12 cellular contexts compared by ENCODE assay signal in the genomic region with DNA sequence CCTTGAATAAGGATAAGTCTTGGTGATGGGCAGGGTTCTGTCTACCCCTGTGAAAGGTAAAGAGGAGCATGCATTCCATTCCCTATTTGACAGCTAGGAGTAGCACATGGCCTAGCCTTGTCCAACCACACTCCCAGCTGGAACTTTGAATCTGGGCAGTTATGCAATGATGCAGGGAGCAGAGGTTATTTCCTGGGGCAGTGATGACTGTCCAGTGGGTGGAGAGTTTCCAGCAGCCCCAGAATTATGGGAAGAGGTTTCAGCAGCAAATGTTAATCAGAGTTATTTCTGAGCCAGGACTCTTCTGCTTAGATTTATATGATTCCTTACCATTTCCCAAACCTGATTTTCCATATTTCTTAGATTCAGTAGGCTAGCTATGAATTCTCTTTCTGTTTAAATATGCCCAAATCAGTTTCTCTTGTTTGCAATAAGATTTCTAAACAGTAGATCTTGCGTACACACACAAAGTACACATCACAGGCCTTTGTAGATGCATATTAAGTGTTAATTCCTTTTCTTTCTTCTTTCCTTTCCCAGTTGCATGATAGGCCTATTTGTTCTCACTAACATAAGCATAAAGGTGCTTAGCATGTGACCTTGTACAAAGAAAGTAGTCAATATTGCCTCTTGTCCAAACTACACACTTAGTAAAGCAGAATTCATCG. TPM values are rescaled to one million over a fixed set of nuclear protein-coding genes. Genes with fewer than 3 reads are reported as not detected.
DNase-seq lines count a peak whose midpoint lies in the region; ATAC-seq and TF ChIP-seq lines count a peak whose summit lies in the region.
"Had no signal": no experiment of that assay in that cellular context is flagged by ENCODE, and none has a peak within 500 bp of the region (broad histone marks: within the 10 kb centered on the region; RNA-seq: fewer than 3 reads in every experiment).

No MANE protein-coding gene starts in this region.

- DNase-seq in activated T-cell treated with anti-CD3 and anti-CD28 coated beads, Interleukin-2, amount 50 U/mL, for 24 hours, result no peak
- no peak for DNase-seq in activated T-cell treated with anti-CD3 and anti-CD28 coated beads for 4 hours
- peak; percentile 46 for DNase-seq in PC-3
- DNase-seq in heart right ventricle, result peak in 1 of 2 donors; percentile 23
- DNase-seq in stomach, result peak; percentile 35
- DNase-seq in NOMO-1 treated with DMSO at 0.1 percent for 48 hours (lab: John Stamatoyannopoulos, UW; ENCODE audit: unreplicated experiment), result no peak
- DNase-seq: activated B cell treated with CpG ODN at 0.5 μM for 24 hours, NCI-H1694 treated with DMSO at 0.1 percent for 48 hours had no signal

- intact Hi-C loops in PC-3 (cut with micrococcal nuclease), result loop anchor here (5.0 kb wide), 1 partner anchor 77 kb away; no protein-coding TSS in a partner anchor
- intact Hi-C loops in heart right ventricle (cut with DNase I), result no loop called here
- intact Hi-C loops in stomach (cut with DNase I; ENCODE audit: low total_unique reads), result no loop called here

- H3K36me3 ChIP-seq in PC-3 (ENCODE audit: low read depth, low read length), result no peaks in the 10 kb centered on the region
- H3K36me3 ChIP-seq in heart right ventricle, result no peaks in the 10 kb centered on the region
- no peaks in the 10 kb centered on the region for H3K36me3 ChIP-seq in stomach
- H3K36me3 ChIP-seq: ovary had no signal

- H3K9me3 ChIP-seq in PC-3 (ENCODE audit: low read length), result no peaks in the 10 kb centered on the region
- no peaks in the 10 kb centered on the region for H3K9me3 ChIP-seq in heart right ventricle
- no peaks in the 10 kb centered on the region for H3K9me3 ChIP-seq in stomach
- H3K9me3 ChIP-seq: ovary had no signal

- H3K4me2 ChIP-seq in PC-3 (ENCODE audit: low read length), result peak overlapping the region; percentile 41

- TF ChIP-seq EP300 in stomach (IDR thresholded peaks at IDR 0.05), result no peak

- no peaks in the 10 kb centered on the region for H3F3A ChIP-seq in PC-3 (ENCODE audit: low read length, unreplicated experiment)

- POLR2A ChIA-PET in PC-3 (lab: Charles Lee; ENCODE audit: unreplicated experiment), result no interaction called here

- no peaks in the 10 kb centered on the region for H3K9me3 Mint-ChIP-seq in activated T-cell treated with anti-CD3 and anti-CD28 coated beads, Interleukin-2, amount 50 U/mL, for 24 hours
- H3K9me3 Mint-ChIP-seq: activated B cell treated with CpG ODN at 0.5 μM for 24 hours had no signal

- WGBS in heart right ventricle, 2 donors, result 97 to 98% methylated on average over 2 of the region's 2 CpGs
- WGBS in stomach, 5 donors, result 32 to 66% (median 52%) methylated on average over 2 of the region's 2 CpGs

- no TSS peak for BruUV-seq in PC-3 (replicated peaks; lab: Mats Ljungman, UMichigan)

- CTCF ChIA-PET in PC-3 (lab: Charles Lee), result no interaction called here

- peak; percentile 64; the same call in 1 of the 2 replicates for ATAC-seq in PC-3
- peak in 5 of 8 donors; percentile 26 to 91 (median 59) for ATAC-seq in heart right ventricle
- no peak for ATAC-seq in activated CD4-positive, CD25-positive, alpha-beta regulatory T cell treated with anti-CD3 and anti-CD28 coated beads, Interleukin-2, amount 50 U/mL, for 24 hours
- ATAC-seq in HG02678 (IDR thresholded peaks at IDR 0.05; ENCODE audit: unreplicated experiment), result no peak

- H3K9ac ChIP-seq in PC-3 (ENCODE audit: low read length), result no peak overlapping the region

- no peaks in the 10 kb centered on the region for H3K79me2 ChIP-seq in PC-3 (ENCODE audit: low read length)

- H3K27me3 ChIP-seq in PC-3 (ENCODE audit: low read length) (no peaks in the 10 kb centered on the region), heart right ventricle (no peaks in the 10 kb centered on the region), stomach (no peaks in the 10 kb centered on the region)
- H3K27me3 ChIP-seq: ovary had no signal

- H3K9me2 ChIP-seq in PC-3 (replicated peaks; ENCODE audit: low read length), result no peaks in the 10 kb centered on the region

- H3K27ac Mint-ChIP-seq in activated T-cell treated with anti-CD3 and anti-CD28 coated beads, Interleukin-2, amount 50 U/mL, for 24 hours, result peak overlapping the region; percentile 87

- no peaks in the 10 kb centered on the region for H3K27me3 Mint-ChIP-seq in activated T-cell treated with anti-CD3 and anti-CD28 coated beads, Interleukin-2, amount 50 U/mL, for 24 hours
- H3K27me3 Mint-ChIP-seq: activated B cell treated with CpG ODN at 0.5 μM for 24 hours had no signal

- no peaks in the 10 kb centered on the region for H3K36me3 Mint-ChIP-seq in activated T-cell treated with anti-CD3 and anti-CD28 coated beads, Interleukin-2, amount 50 U/mL, for 24 hours (ENCODE audit: low read depth)

- TF ChIP-seq POLR2A in stomach (IDR thresholded peaks at IDR 0.05), result no peak

- TF ChIP-seq CTCF in PC-3 (conservative IDR thresholded peaks at IDR 0.05; ENCODE audit: low read depth, low read length), result no peak
- no peak for TF ChIP-seq CTCF in heart right ventricle (IDR thresholded peaks at IDR 0.05)
- no peak for TF ChIP-seq CTCF in stomach (IDR thresholded peaks at IDR 0.05)

- peaks cover 40% of the 10 kb centered on the region for H3K4me1 Mint-ChIP-seq in activated T-cell treated with anti-CD3 and anti-CD28 coated beads, Interleukin-2, amount 50 U/mL, for 24 hours (ENCODE audit: low read depth)

- peak overlapping the region; percentile 50 for H3K27ac ChIP-seq in PC-3 (ENCODE audit: low read length)
- H3K27ac ChIP-seq in heart right ventricle, result peak overlapping the region in 4 of 10 donors; percentile 10 to 87 (median 22)
- peak overlapping the region; percentile 5 to 65 (median 39) for H3K27ac ChIP-seq in stomach
- H3K27ac ChIP-seq: ovary had no signal

- H3K4me3 ChIP-seq in PC-3 (ENCODE audit: low read length) (no peak overlapping the region), heart right ventricle (no peak overlapping the region), stomach (no peak overlapping the region)
- H3K4me3 ChIP-seq: ovary had no signal

- H2AFZ ChIP-seq in PC-3 (ENCODE audit: low read length), result no peak overlapping the region

- H4K20me1 ChIP-seq in PC-3 (ENCODE audit: low read length), result no peaks in the 10 kb centered on the region

- H3K4me1 ChIP-seq in PC-3 (ENCODE audit: insufficient read depth, low read length), result peaks cover 16% of the 10 kb centered on the region
- H3K4me1 ChIP-seq in heart right ventricle, result peaks cover 0 to 23% (median 0%) of the 10 kb centered on the region in 9 donors
- H3K4me1 ChIP-seq in stomach, result peaks cover 0 to 11% (median 2%) of the 10 kb centered on the region in 4 donors

- H3K4me3 Mint-ChIP-seq in activated T-cell treated with anti-CD3 and anti-CD28 coated beads, Interleukin-2, amount 50 U/mL, for 24 hours, result no peak overlapping the region
- H3K4me3 Mint-ChIP-seq: activated B cell treated with CpG ODN at 0.5 μM for 24 hours had no signal

RNA-seq across cellular contexts. Expression of gene TXLNB, which starts 17.3 kb away (rescaled TPM):
- total RNA-seq in PC-3 (2014; rRNA removed) (0.22 TPM in 1 of 2 replicates, not detected in the other), heart right ventricle (100 to 1,000 TPM in 9 of 10 donors, 10 to 100 TPM in 1; 93.3 to 156 (median 140) TPM), stomach (1 to 10 TPM in 2 of 5 donors, not detected in 3; 1.3 to 1.5 TPM)
- polyA plus RNA-seq in heart right ventricle (10 to 100 TPM in 1 of 2 donors, 1 to 10 TPM in 1; 6.2 to 35.0 TPM), stomach (under 1 TPM; 0.15 to 0.61 (median 0.37) TPM)
- total RNA-seq: A673 had no signal

Comparison
In these comparisons a context has a peak if more than half of its experiments do, and no peak if none do; other contexts are left out.
1. DNase-seq: peak in PC-3 (single experiment) and stomach (single experiment); none in activated T-cell treated with anti-CD3 and anti-CD28 coated beads, Interleukin-2, amount 50 U/mL, for 24 hours (single experiment), activated T-cell treated with anti-CD3 and anti-CD28 coated beads for 4 hours (single experiment) and NOMO-1 treated with DMSO at 0.1 percent for 48 hours (single experiment).
2. ATAC-seq: peak in PC-3 (single experiment) and heart right ventricle (5 of 8); none in activated CD4-positive, CD25-positive, alpha-beta regulatory T cell treated with anti-CD3 and anti-CD28 coated beads, Interleukin-2, amount 50 U/mL, for 24 hours (0 of 2) and HG02678 (single experiment).
3. RNA of gene TXLNB, which starts 17.3 kb away (total RNA-seq): 93.3 to 156 TPM in heart right ventricle; 0.22 TPM in PC-3 and 1.3 to 1.5 TPM in stomach; every median in the first group is over 10 times any median in the second.